ENCODE assay signal across 1 cellular context in the genomic region with DNA sequence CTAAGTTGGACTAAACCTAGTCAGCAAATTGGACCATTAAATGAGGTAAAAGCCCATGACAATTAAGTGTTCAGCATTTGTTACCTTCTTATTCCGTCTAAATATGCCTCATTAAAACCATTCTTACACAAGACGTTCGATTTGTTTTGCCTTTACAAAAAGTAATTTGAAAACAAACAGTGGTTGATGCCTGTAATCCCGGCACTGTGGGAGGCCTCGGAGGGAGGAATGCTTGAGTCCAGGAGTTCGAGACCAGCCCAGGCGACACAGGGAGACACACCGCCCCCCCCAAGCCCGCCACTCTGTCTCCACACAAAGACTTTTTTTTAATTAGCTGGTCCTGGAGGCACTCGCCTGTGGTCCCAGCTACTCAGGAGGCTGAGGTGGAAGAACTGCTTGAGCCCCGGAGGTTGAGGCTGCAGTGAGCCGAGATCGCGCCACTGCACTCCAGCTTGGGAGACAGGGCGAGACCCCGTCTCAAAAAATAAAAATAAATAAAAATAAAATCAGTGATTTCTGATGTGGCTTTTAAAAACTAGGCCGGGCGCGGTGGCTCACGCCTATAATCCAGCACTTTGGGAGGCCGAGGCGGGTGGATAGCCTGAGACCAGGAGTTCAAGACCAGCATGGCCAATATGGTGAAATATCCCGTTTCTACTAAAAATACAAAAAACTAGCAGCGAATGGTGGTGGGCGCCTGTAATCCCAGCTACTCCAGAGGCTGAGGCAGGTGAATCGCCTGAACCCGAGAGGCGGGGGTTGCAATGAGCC.
TF ChIP-seq lines count a peak whose summit lies in the region.

No MANE protein-coding gene starts in this region.

TF ChIP-seq in GM23338, 12 proteins besides CTCF, POLR2A, EP300 and RAD21 (continued from another document):
- TF ChIP-seq STAT1 (IDR thresholded peaks at IDR 0.05; ENCODE audit: unreplicated experiment) (no peak), CREB1 (CRISPR knock-in tag; IDR thresholded peaks at IDR 0.05; ENCODE audit: low read depth) (0 out of 2 replicates have a peak, but pooled peaks have one; percentile 6)
